In the genomic region with DNA sequence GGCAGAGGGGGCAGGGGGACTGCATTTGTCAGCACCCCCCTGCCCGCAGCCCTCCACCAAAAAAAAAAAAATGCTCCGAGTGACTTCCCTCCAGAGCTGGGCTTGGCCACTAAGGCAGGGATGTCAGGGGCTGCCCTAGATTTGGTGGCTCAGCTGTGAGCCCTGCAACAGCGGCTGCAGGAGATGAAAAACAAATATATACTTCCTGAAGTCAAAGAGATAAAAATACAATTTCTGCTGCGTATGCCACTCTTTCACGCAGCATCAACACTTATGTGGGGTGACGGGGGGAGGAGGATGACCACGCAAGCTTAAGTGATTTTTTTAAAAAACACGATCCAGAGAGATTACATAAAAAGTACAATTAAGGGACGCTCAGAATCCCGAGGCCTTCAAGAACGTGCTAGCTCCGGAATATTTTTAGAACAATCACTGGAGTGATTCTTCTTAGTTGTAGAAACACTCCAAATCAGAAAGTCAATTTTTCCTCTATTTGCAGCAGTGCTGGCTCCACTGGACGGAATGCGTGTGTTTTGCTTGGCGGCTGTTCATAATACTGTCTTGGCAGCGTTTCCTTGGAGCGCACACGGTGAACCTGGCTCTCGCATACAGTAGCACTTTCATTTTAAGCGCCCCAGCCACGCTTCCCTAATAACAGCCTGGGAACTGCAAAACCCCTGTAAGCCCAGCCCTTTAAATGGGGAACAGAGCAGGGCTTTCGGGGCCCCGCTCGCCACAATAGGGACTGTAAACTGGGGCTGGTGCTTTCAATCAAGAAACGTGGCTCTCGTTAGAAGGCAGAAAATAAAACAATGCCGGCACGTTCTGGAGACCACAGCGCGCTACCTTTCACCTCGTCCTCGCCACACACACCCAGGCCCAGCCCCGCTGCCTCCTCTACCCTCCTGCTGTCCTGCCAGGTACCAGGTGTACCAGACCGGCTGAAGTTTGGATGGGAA, we compare ENCODE assay signal across 9 cellular contexts.
DNase-seq lines count a peak whose midpoint lies in the region; ATAC-seq and TF ChIP-seq lines count a peak whose summit lies in the region.
"Had no signal": no experiment of that assay in that cellular context is flagged by ENCODE, and none has a peak within 500 bp of the region (broad histone marks: within the 10 kb centered on the region; RNA-seq: fewer than 3 reads in every experiment).

No MANE protein-coding gene starts in this region.

- H3K27ac ChIP-seq in dorsolateral prefrontal cortex (peak overlapping the region in 51 of 59 donors; percentile 1 to 90 (median 68)), muscle layer of duodenum (ENCODE audit: low read length) (peak overlapping the region; percentile 45)
- H3K27ac ChIP-seq: neutrophil had no signal

- no peaks in the 10 kb centered on the region for H3K9me3 ChIP-seq in muscle layer of duodenum (ENCODE audit: control insufficient read depth in 1 of 2, low read length in 2 of 2)
- H3K9me3 ChIP-seq: neutrophil had no signal

- TF ChIP-seq CTCF in dorsolateral prefrontal cortex (IDR thresholded peaks at IDR 0.05 in 54 of 56, conservative IDR thresholded peaks at IDR 0.05 in 2 of 56; ENCODE audit: low read depth in 1 of 56, partially characterized antibody in 56 of 56): no peak

- intact Hi-C loops in dorsolateral prefrontal cortex (cut with DNase I): loop anchor here in 1 of 2 donors (10.0 kb wide), 1 partner anchor 1217 kb away; no protein-coding TSS in a partner anchor

- no peak for ATAC-seq in HG03442 (IDR thresholded peaks at IDR 0.05; ENCODE audit: unreplicated experiment)

- no peaks in the 10 kb centered on the region for H3K36me3 ChIP-seq in muscle layer of duodenum (ENCODE audit: control insufficient read depth in 1 of 2, insufficient read depth in 2 of 2, low read length in 2 of 2)
- H3K36me3 ChIP-seq: neutrophil had no signal

- peaks cover 8 to 21% of the 10 kb centered on the region in 2 donors for H3K4me1 ChIP-seq in muscle layer of duodenum (ENCODE audit: control insufficient read depth in 1 of 2, insufficient read depth in 2 of 2, low read length in 2 of 2)

- peak; percentile 3 for DNase-seq in NCI-H2196 (lab: John Stamatoyannopoulos, UW; ENCODE audit: unreplicated experiment)
- DNase-seq in NCI-H2196 treated with DMSO at 0.1 percent for 48 hours (lab: John Stamatoyannopoulos, UW; ENCODE audit: unreplicated experiment): no peak
- DNase-seq in T-helper 1 cell: peak in 3 of 5 donors; percentile 36 to 45 (median 43)
- peak in 6 of 10 donors; percentile 41 to 74 (median 52) for DNase-seq in dorsolateral prefrontal cortex
- DNase-seq in SK-N-DZ (ENCODE audit: low spot score): no peak
- DNase-seq in NCI-H187 (lab: John Stamatoyannopoulos, UW): no peak

- H3K27me3 ChIP-seq in dorsolateral prefrontal cortex: peaks cover 0 to 4% (median 0%) of the 10 kb centered on the region in 45 donors
- no peaks in the 10 kb centered on the region for H3K27me3 ChIP-seq in muscle layer of duodenum (ENCODE audit: low read depth, low read length)

- H3K4me3 ChIP-seq in dorsolateral prefrontal cortex: peak overlapping the region; percentile 14 to 70 (median 49)
- peak overlapping the region; percentile 57 to 61 for H3K4me3 ChIP-seq in muscle layer of duodenum (ENCODE audit: low read depth in 1 of 2, low read length in 2 of 2)

Comparison
In these comparisons a context has a peak if more than half of its experiments do, and no peak if none do; other contexts are left out.
1. DNase-seq: peak in NCI-H2196 (single experiment), T-helper 1 cell (3 of 5) and dorsolateral prefrontal cortex (6 of 10); none in NCI-H2196 treated with DMSO at 0.1 percent for 48 hours (single experiment), SK-N-DZ (single experiment) and NCI-H187 (0 of 2).